18 cellular contexts compared by ENCODE assay signal in genomic region chr16:2959206-2959605, GRCh38. TPM values are rescaled to one million over a fixed set of nuclear protein-coding genes. Genes with fewer than 3 reads are reported as not detected.
A peak's percentile ranks its signal among the peaks of the same experiment; 100 is the strongest.
DNase-seq lines count a peak whose midpoint lies in the region; ATAC-seq, FAIRE-seq and TF ChIP-seq lines count a peak whose summit lies in the region.
"Had no signal": no experiment of that assay in that cellular context is flagged by ENCODE, and none has a peak within 500 bp of the region (broad histone marks: within the 10 kb centered on the region; RNA-seq: fewer than 3 reads in every experiment).

No MANE protein-coding gene starts in this region.

- peak overlapping the region; percentile 7 for H3K56ac ChIP-seq in mesendoderm (ENCODE audit: low read length)

- BruUV-seq in PC-9 (replicated peaks; lab: Mats Ljungman, UMichigan) = no TSS peak

- no peak overlapping the region for H2AFZ ChIP-seq in OCI-LY3 (ENCODE audit: low read depth, low read length)
- H2AFZ ChIP-seq in PC-9 = no peak overlapping the region

- no peak for TF ChIP-seq CTCF in OCI-LY3 (IDR thresholded peaks at IDR 0.05; ENCODE audit: low read depth, low read length)
- no peak for TF ChIP-seq CTCF in PC-9 (conservative IDR thresholded peaks at IDR 0.05)

- H3K4ac ChIP-seq in mesendoderm (ENCODE audit: low read depth, low read length) = no peak overlapping the region

- no peak overlapping the region for H4K5ac ChIP-seq in mesendoderm (ENCODE audit: low read length)

- no peak overlapping the region for H2AK5ac ChIP-seq in mesendoderm (ENCODE audit: low read length)

- H3K9me3 ChIP-seq in BLaER1 (no peaks in the 10 kb centered on the region), OCI-LY3 (ENCODE audit: insufficient read depth, low read length) (no peaks in the 10 kb centered on the region), PC-9 (ENCODE audit: insufficient read depth, low read depth) (no peaks in the 10 kb centered on the region)
- H3K9me3 ChIP-seq: SJSA1 had no signal

- DNase-seq in GM12892 (ENCODE audit: insufficient read length) (no peak), mesendoderm (no peak), NCI-H748 (lab: John Stamatoyannopoulos, UW; ENCODE audit: unreplicated experiment) (no peak), PC-9 (no peak)
- DNase-seq: COR-L47, EL, Kasumi-1, NCI-H1105, NCI-H1694, NCI-H226, NCI-H524 treated with DMSO at 0.1 percent for 48 hours, PC-3 had no signal

- intact Hi-C loops in PC-9 (cut with micrococcal nuclease; ENCODE audit: unreplicated experiment) = no loop called here

- H3K23ac ChIP-seq in mesendoderm (ENCODE audit: low read length) = no peak overlapping the region

- TF ChIP-seq POLR2A in GM12892 (IDR thresholded peaks at IDR 0.05; ENCODE audit: low read depth, low read length) = no peak

- H3K27ac ChIP-seq in BLaER1 (0 out of 2 replicates have a peak overlapping the region, but pooled peaks have one; percentile 22), OCI-LY3 (ENCODE audit: low read length) (peak overlapping the region; percentile 46), mesendoderm (ENCODE audit: low read depth, low read length) (no peak overlapping the region), PC-9 (no peak overlapping the region)
- H3K27ac ChIP-seq: SJSA1 had no signal

- H3K4me2 ChIP-seq in BLaER1 (peak overlapping the region; percentile 45), OCI-LY3 (ENCODE audit: low read length) (peak overlapping the region; percentile 61), mesendoderm (ENCODE audit: low read length) (no peak overlapping the region), PC-9 (no peak overlapping the region)

- no peak overlapping the region for H2BK120ac ChIP-seq in mesendoderm (ENCODE audit: low read depth, low read length)

- H3K79me2 ChIP-seq in OCI-LY3 (ENCODE audit: low read length) = peaks cover 13% of the 10 kb centered on the region; the same call in 1 of the 2 replicates
- H3K79me2 ChIP-seq in mesendoderm (ENCODE audit: control insufficient read depth, insufficient read depth, low read length) = no peaks in the 10 kb centered on the region
- H3K79me2 ChIP-seq in PC-9 (ENCODE audit: low read depth) = no peaks in the 10 kb centered on the region

- POLR2A ChIA-PET in PC-9 (lab: Charles Lee; ENCODE audit: unreplicated experiment) = interaction anchor here (0.6 kb wide), 1 partner anchor 14 kb away, joined by 4 read pairs; no protein-coding TSS in a partner anchor

- H3K27me3 ChIP-seq in BLaER1 (peaks cover 19% of the 10 kb centered on the region; the same call in 1 of the 2 replicates), OCI-LY3 (ENCODE audit: low read depth, low read length) (no peaks in the 10 kb centered on the region; the same call in 1 of the 2 replicates), mesendoderm (ENCODE audit: insufficient read depth, low read length, poor library complexity) (no peaks in the 10 kb centered on the region), PC-9 (ENCODE audit: insufficient read depth, low read depth) (no peaks in the 10 kb centered on the region)

- H3K36me3 ChIP-seq in BLaER1 (no peaks in the 10 kb centered on the region), OCI-LY3 (replicated peaks; ENCODE audit: low read depth, low read length) (no peaks in the 10 kb centered on the region), mesendoderm (ENCODE audit: control insufficient read depth, insufficient read depth, low read length) (no peaks in the 10 kb centered on the region), PC-9 (ENCODE audit: low read depth) (no peaks in the 10 kb centered on the region)
- H3K36me3 ChIP-seq: SJSA1 had no signal

- H4K8ac ChIP-seq in mesendoderm (ENCODE audit: low read depth, low read length) = no peak overlapping the region

- H3K18ac ChIP-seq in mesendoderm (ENCODE audit: low read length) = no peak overlapping the region

- H3K4me3 ChIP-seq in BLaER1 (no peak overlapping the region), OCI-LY3 (ENCODE audit: low read length) (peak overlapping the region; percentile 37), mesendoderm (ENCODE audit: low read length) (no peak overlapping the region), PC-9 (no peak overlapping the region)
- H3K4me3 ChIP-seq: SJSA1 had no signal

- H4K20me1 ChIP-seq in BLaER1 (no peaks in the 10 kb centered on the region), OCI-LY3 (ENCODE audit: insufficient read depth, low read length) (no peaks in the 10 kb centered on the region), PC-9 (ENCODE audit: insufficient read depth) (no peaks in the 10 kb centered on the region)

- FAIRE-seq in GM12892 (lab: Jason Lieb, UNC) = peak; percentile 85

- H3K9me2 ChIP-seq in PC-9 (ENCODE audit: insufficient read depth) = no peaks in the 10 kb centered on the region

- ATAC-seq in GM19035 (IDR thresholded peaks at IDR 0.05; ENCODE audit: unreplicated experiment) = no peak
- ATAC-seq: PC-3 had no signal

- H3K79me1 ChIP-seq in mesendoderm (ENCODE audit: low read length) = no peaks in the 10 kb centered on the region

- no CpG with 5 or more reads among the region's 10 CpGs for WGBS in mesendoderm (ENCODE audit: extremely low coverage, insufficient coverage, low lambda C conversion rate)

- H2BK15ac ChIP-seq in mesendoderm (replicated peaks; ENCODE audit: low read depth) = no peak overlapping the region

- no peak overlapping the region for H2BK5ac ChIP-seq in mesendoderm (ENCODE audit: low read length)

- H3F3A ChIP-seq in PC-9 (ENCODE audit: insufficient read depth, low read depth) = peaks cover 21% of the 10 kb centered on the region; the same call in 1 of the 2 replicates

- peaks cover 73% of the 10 kb centered on the region for H3K4me1 ChIP-seq in BLaER1
- H3K4me1 ChIP-seq in OCI-LY3 (ENCODE audit: low read length) = peaks cover 68% of the 10 kb centered on the region
- peaks cover 5% of the 10 kb centered on the region for H3K4me1 ChIP-seq in mesendoderm (ENCODE audit: control insufficient read depth, low read depth, low read length)
- H3K4me1 ChIP-seq in PC-9 (replicated peaks; ENCODE audit: insufficient read depth) = no peaks in the 10 kb centered on the region

- H3K9ac ChIP-seq in BLaER1 = no peak overlapping the region
- H3K9ac ChIP-seq in OCI-LY3 (ENCODE audit: low read length) = peak overlapping the region; percentile 14; the same call in 1 of the 2 replicates
- no peak overlapping the region for H3K9ac ChIP-seq in mesendoderm (ENCODE audit: low read length)

- CTCF ChIA-PET in PC-9 (lab: Charles Lee) = interaction anchor here (0.7 kb wide), 1 partner anchor 11 kb away, joined by 3 read pairs; no protein-coding TSS in a partner anchor

RNA-seq across cellular contexts. Expression of gene KREMEN2, which starts 4.9 kb away (rescaled TPM):
- not detected for polyA plus RNA-seq in GM12892 (2012; ENCODE audit: missing spikeins)
- 2.0 TPM for polyA plus RNA-seq in mesendoderm (2013, experiment 1 of 2)
- 1.9 TPM for polyA plus RNA-seq in mesendoderm (2013, experiment 2 of 2)
- total RNA-seq in PC-9 (2021) = 8.4 and 16.2 TPM in 2 replicates
- total RNA-seq: SJSA1 had no signal
- polyA plus RNA-seq: CD14-positive monocyte had no signal

RNA-seq across cellular contexts. Expression of gene PAQR4, which starts 9.9 kb away (rescaled TPM):
- 9.3 TPM for polyA plus RNA-seq in GM12892 (2012; ENCODE audit: missing spikeins)
- polyA plus RNA-seq in mesendoderm (2013, experiment 1 of 2) = 19.8 TPM
- 19.1 TPM for polyA plus RNA-seq in mesendoderm (2013, experiment 2 of 2)
- total RNA-seq in PC-9 (2021) = 33.6 and 40.7 TPM in 2 replicates

RNA-seq across cellular contexts. Expression of gene PKMYT1, which starts 21.0 kb away (rescaled TPM):
- polyA plus RNA-seq in GM12892 (2012; ENCODE audit: missing spikeins) = 13.6 TPM
- 104 TPM for polyA plus RNA-seq in mesendoderm (2013, experiment 1 of 2)
- polyA plus RNA-seq in mesendoderm (2013, experiment 2 of 2) = 100 TPM
- total RNA-seq in PC-9 (2021) = 105 and 112 TPM in 2 replicates

RNA-seq across cellular contexts. Expression of gene FLYWCH1, which starts 47.5 kb away (rescaled TPM):
- 6.0 TPM for polyA plus RNA-seq in GM12892 (2012; ENCODE audit: missing spikeins)
- 5.1 TPM for polyA plus RNA-seq in mesendoderm (2013, experiment 1 of 2)
- polyA plus RNA-seq in mesendoderm (2013, experiment 2 of 2) = 5.3 TPM
- 79.9 and 84.8 TPM in 2 replicates for total RNA-seq in PC-9 (2021)

RNA-seq across cellular contexts. Expression of gene CLDN9, which starts 53.5 kb away (rescaled TPM):
- not detected for polyA plus RNA-seq in GM12892 (2012; ENCODE audit: missing spikeins)
- 0.20 TPM for polyA plus RNA-seq in mesendoderm (2013, experiment 1 of 2)
- 0.15 TPM for polyA plus RNA-seq in mesendoderm (2013, experiment 2 of 2)
- 14.3 and 16.4 TPM in 2 replicates for total RNA-seq in PC-9 (2021)
- total RNA-seq: A673, SJSA1 had no signal
- polyA plus RNA-seq: CD14-positive monocyte had no signal

Comparison
In these comparisons a context has a peak if more than half of its experiments do, and no peak if none do; other contexts are left out.
1. H3K27ac ChIP-seq: peak in BLaER1 (single experiment) and OCI-LY3 (single experiment); none in mesendoderm (single experiment) and PC-9 (single experiment).
2. H3K4me2 ChIP-seq: peak in BLaER1 (single experiment) and OCI-LY3 (single experiment); none in mesendoderm (single experiment) and PC-9 (single experiment).